In genomic region chr3:117531078-117531477, GRCh38 we compare ENCODE assay signal across 21 cellular contexts.
"Had no signal": no experiment of that assay in that cellular context is flagged by ENCODE, and none has a peak within 500 bp of the region (broad histone marks: within the 10 kb centered on the region; RNA-seq: fewer than 3 reads in every experiment).

No MANE protein-coding gene starts in this region.

- ATAC-seq: activated CD4-positive, alpha-beta T cell treated with anti-CD3 and anti-CD28 coated beads for 36 hours; activated CD8-positive, alpha-beta memory T cell treated with anti-CD3 and anti-CD28 coated beads, Interleukin-2, amount 10 ng/mL, durations not matched to agents 7 days and 5 days; activated naive CD8-positive, alpha-beta T cell treated with anti-CD3 and anti-CD28 coated beads, Interleukin-2, amount 50 U/mL, for 24 hours; effector memory CD8-positive, alpha-beta T cell; gastrocnemius medialis; heart left ventricle; lower lobe of right lung; psoas muscle; right lobe of liver had no signal

- H3K36me3 ChIP-seq: gastrocnemius medialis, heart left ventricle, lower lobe of right lung, right lobe of liver, suprapubic skin, upper lobe of left lung had no signal

- H3K9me3 Mint-ChIP-seq: activated naive CD4-positive, alpha-beta T cell treated with anti-CD3 and anti-CD28 coated beads for 36 hours had no signal

- H3K36me3 Mint-ChIP-seq: activated CD4-positive, alpha-beta memory T cell treated with anti-CD3 and anti-CD28 coated beads for 36 hours; activated CD8-positive, alpha-beta memory T cell treated with anti-CD3 and anti-CD28 coated beads, Interleukin-2, amount 10 ng/mL, durations not matched to agents 7 days and 5 days had no signal

- H3K4me3 ChIP-seq: gastrocnemius medialis, heart left ventricle, lower lobe of right lung, psoas muscle, right lobe of liver, smooth muscle cell, suprapubic skin, upper lobe of left lung had no signal

- H3K9me3 ChIP-seq: gastrocnemius medialis, lower lobe of right lung, psoas muscle, right lobe of liver, suprapubic skin, upper lobe of left lung had no signal

- H3K27ac ChIP-seq: epithelial cell of prostate, gastrocnemius medialis, heart left ventricle, lower lobe of right lung, psoas muscle, right lobe of liver, suprapubic skin, upper lobe of left lung had no signal

- H3K27me3 ChIP-seq: gastrocnemius medialis, right lobe of liver, suprapubic skin, upper lobe of left lung had no signal

- DNase-seq: activated CD4-positive, alpha-beta memory T cell treated with anti-CD3 and anti-CD28 coated beads for 36 hours; activated CD4-positive, alpha-beta T cell treated with anti-CD3 and anti-CD28 coated beads for 36 hours; activated CD8-positive, alpha-beta memory T cell treated with anti-CD3 and anti-CD28 coated beads, Interleukin-2, amount 10 ng/mL, durations not matched to agents 7 days and 5 days; activated naive CD4-positive, alpha-beta T cell treated with anti-CD3 and anti-CD28 coated beads for 36 hours; activated naive CD8-positive, alpha-beta T cell treated with anti-CD3 and anti-CD28 coated beads, Interleukin-2, amount 50 U/mL, for 24 hours; activated T-cell treated with anti-CD3 and anti-CD28 coated beads, Interleukin-2, amount 50 U/mL, for 1 hour; aorta; dermis blood vessel endothelial cell; effector memory CD8-positive, alpha-beta T cell; gastrocnemius medialis; heart left ventricle; immature natural killer cell; lower lobe of right lung; psoas muscle; right lobe of liver; upper lobe of left lung had no signal

- H3K4me1 ChIP-seq: gastrocnemius medialis, heart left ventricle, psoas muscle, right lobe of liver, suprapubic skin, upper lobe of left lung had no signal

- H3K27me3 Mint-ChIP-seq: activated CD4-positive, alpha-beta memory T cell treated with anti-CD3 and anti-CD28 coated beads for 36 hours; activated CD4-positive, alpha-beta T cell treated with anti-CD3 and anti-CD28 coated beads for 36 hours; activated CD8-positive, alpha-beta memory T cell treated with anti-CD3 and anti-CD28 coated beads, Interleukin-2, amount 10 ng/mL, durations not matched to agents 7 days and 5 days; effector memory CD8-positive, alpha-beta T cell; stimulated activated naive CD8-positive, alpha-beta T cell treated with anti-CD3 and anti-CD28 coated beads, Interleukin-15, Interleukin-2, amounts not matched to agents 100 ng/mL and 50 ng/mL, for 24 hours had no signal

- H3K27ac Mint-ChIP-seq: activated CD4-positive, alpha-beta memory T cell treated with anti-CD3 and anti-CD28 coated beads for 36 hours; activated CD4-positive, alpha-beta T cell treated with anti-CD3 and anti-CD28 coated beads for 36 hours; activated CD8-positive, alpha-beta memory T cell treated with anti-CD3 and anti-CD28 coated beads, Interleukin-2, amount 10 ng/mL, durations not matched to agents 7 days and 5 days; activated naive CD4-positive, alpha-beta T cell treated with anti-CD3 and anti-CD28 coated beads for 36 hours; activated naive CD8-positive, alpha-beta T cell treated with anti-CD3 and anti-CD28 coated beads, Interleukin-2, amount 50 U/mL, for 24 hours; activated T-helper 2 cell treated with anti-CD3 and anti-CD28 coated beads, Interferon-gamma antibody, Interleukin-2, Interleukin-4, amounts not matched to agents 10 μg/mL and 5 μg/mL and 100 μg/mL, durations not matched to agents 14 hours and 24 hours and 36 hours; effector memory CD8-positive, alpha-beta T cell; immature natural killer cell; stimulated activated naive CD8-positive, alpha-beta T cell treated with anti-CD3 and anti-CD28 coated beads, Interleukin-15, Interleukin-2, amounts not matched to agents 100 ng/mL and 50 ng/mL, for 24 hours had no signal

- H3K4me2 ChIP-seq: smooth muscle cell had no signal

- H3K4me3 Mint-ChIP-seq: activated CD4-positive, alpha-beta memory T cell treated with anti-CD3 and anti-CD28 coated beads for 36 hours; activated CD4-positive, alpha-beta T cell treated with anti-CD3 and anti-CD28 coated beads for 36 hours; activated CD8-positive, alpha-beta memory T cell treated with anti-CD3 and anti-CD28 coated beads, Interleukin-2, amount 10 ng/mL, durations not matched to agents 7 days and 5 days; activated naive CD4-positive, alpha-beta T cell treated with anti-CD3 and anti-CD28 coated beads for 36 hours; activated naive CD8-positive, alpha-beta T cell treated with anti-CD3 and anti-CD28 coated beads, Interleukin-2, amount 50 U/mL, for 24 hours; effector memory CD8-positive, alpha-beta T cell; immature natural killer cell; stimulated activated naive CD8-positive, alpha-beta T cell treated with anti-CD3 and anti-CD28 coated beads, Interleukin-15, Interleukin-2, amounts not matched to agents 100 ng/mL and 50 ng/mL, for 24 hours had no signal

- H3K4me1 Mint-ChIP-seq: activated CD4-positive, alpha-beta T cell treated with anti-CD3 and anti-CD28 coated beads for 36 hours; activated CD8-positive, alpha-beta memory T cell treated with anti-CD3 and anti-CD28 coated beads, Interleukin-2, amount 10 ng/mL, durations not matched to agents 7 days and 5 days; activated naive CD8-positive, alpha-beta T cell treated with anti-CD3 and anti-CD28 coated beads, Interleukin-2, amount 50 U/mL, for 24 hours; immature natural killer cell had no signal
